In the genomic region with DNA sequence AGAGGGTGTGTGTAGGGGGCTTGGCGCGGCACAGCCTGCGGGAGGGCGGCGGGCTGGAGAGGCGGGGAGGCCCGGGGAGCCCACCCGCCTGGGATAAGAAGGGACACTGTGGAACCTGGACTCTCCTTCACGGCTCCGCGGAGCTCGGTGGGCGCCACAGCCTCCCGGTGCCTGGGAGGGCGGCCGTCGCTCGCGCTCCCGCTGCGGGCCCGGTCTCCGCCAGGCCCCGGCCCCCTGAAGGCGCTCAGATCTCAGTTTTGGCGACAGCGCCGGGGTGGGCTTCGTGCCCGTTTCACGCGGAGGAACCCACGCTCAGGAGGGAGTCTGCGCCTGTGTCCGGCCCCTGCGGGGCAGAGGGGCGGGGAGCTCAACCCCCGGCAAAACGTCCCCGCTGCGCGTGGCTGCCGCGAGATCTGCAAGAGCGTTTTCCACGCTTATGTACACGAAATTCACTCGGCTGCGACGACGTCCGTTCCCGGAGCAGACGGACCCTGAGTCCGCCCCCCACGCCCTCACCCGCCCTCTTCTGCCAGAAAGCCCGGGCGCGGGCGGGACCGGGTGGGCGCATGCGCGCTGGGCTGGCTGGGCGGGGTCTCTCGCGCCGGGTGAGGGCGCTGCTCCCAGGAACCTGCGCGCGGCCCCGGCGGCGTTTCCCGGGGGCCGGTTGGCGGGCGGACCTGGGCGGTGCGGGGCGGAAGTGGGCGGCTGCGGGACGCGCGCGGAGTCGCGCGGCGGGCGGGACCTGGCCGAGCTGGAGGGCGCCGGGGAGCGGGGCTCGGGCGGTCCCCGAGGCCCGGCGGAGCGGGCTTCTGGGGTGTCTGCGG, we compare ENCODE assay signal across 8 cellular contexts. TPM values are rescaled to one million over a fixed set of nuclear protein-coding genes. Genes with fewer than 3 reads are reported as not detected.
A peak's percentile ranks its signal among the peaks of the same experiment; 100 is the strongest.
DNase-seq lines count a peak whose midpoint lies in the region; ATAC-seq and TF ChIP-seq lines count a peak whose summit lies in the region.

TSS of gene NELFB (plus strand) at position 704 of the 824 bp plus-strand sequence.

- DNase-seq in AG08396 (ENCODE audit: low spot score) (peak; percentile 100), NCI-H460 (ENCODE audit: extremely low read depth, low read depth) (peak; percentile 83), cerebellum (ENCODE audit: low spot score) (peak; percentile 98), kidney epithelial cell (ENCODE audit: low read depth) (no peak)
- peak; percentile 96 for DNase-seq in activated CD4-positive, alpha-beta T cell treated with anti-CD3 and anti-CD28 coated beads for 1 hour
- peak; percentile 82 to 94 for DNase-seq in stimulated activated CD4-positive, alpha-beta T cell treated with anti-CD3 and anti-CD28 coated beads, Interleukin-15, amount 100 ng/mL, for 48 hours (ENCODE audit: low read depth in 2 of 2)

- no peaks in the 10 kb centered on the region for H3K36me3 ChIP-seq in kidney epithelial cell (ENCODE audit: control insufficient read depth, insufficient read depth, low read length)

- peak within 1 kb of the TSS; percentile 67 for H3K4me3 ChIP-seq in kidney epithelial cell (ENCODE audit: low read depth, low read length)

- no peak for TF ChIP-seq CTCF in kidney epithelial cell (IDR thresholded peaks at IDR 0.05; ENCODE audit: insufficient read depth, low read length, poor library complexity, severe bottlenecking)

- H3K27me3 ChIP-seq in kidney epithelial cell (ENCODE audit: control insufficient read depth, insufficient read depth, low read length), result no peaks in the 10 kb centered on the region

- ATAC-seq in GM19023 (IDR thresholded peaks at IDR 0.05; ENCODE audit: unreplicated experiment) (peak; percentile 75), HG03175 (IDR thresholded peaks at IDR 0.05; ENCODE audit: unreplicated experiment) (peak; percentile 77)

RNA-seq across cellular contexts. Expression of gene NELFB, which starts in this region (rescaled TPM):
- total RNA-seq in NCI-H460 (2014; rRNA removed; shearing (Covaris generic)), result 41.5 and 43.8 TPM in 2 replicates
- polyA plus RNA-seq in NCI-H460 (2014; cell fraction: nucleus; rRNA removed), result 99.2 and 107 TPM in 2 replicates
- total RNA-seq in cerebellum (27.1 TPM), kidney epithelial cell (47.3 and 67.0 TPM in 2 replicates)
